Comparison of ENCODE assay signal across 8 cellular contexts in the genomic region with DNA sequence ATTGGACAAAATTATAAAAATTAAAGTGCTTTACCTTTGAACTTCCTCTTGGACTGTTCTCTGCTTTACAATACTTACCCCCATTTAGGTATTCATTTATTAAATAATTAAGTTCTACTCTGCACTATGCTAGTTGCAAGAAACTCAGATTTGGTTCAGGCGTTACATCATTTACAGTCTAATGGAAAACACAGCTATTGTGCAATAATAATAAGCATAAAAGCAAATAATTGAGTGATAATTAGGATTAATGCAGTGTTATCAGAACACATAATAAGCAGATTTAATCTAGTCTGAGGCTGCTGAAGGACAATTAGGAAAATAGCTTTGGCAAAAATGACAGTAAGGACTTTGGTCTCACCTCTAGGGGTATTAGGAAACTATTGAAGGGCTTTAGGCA.
"Had no signal": no experiment of that assay in that cellular context is flagged by ENCODE, and none has a peak within 500 bp of the region (broad histone marks: within the 10 kb centered on the region; RNA-seq: fewer than 3 reads in every experiment).

No MANE protein-coding gene starts in this region.

- H3K4me3 ChIP-seq: GM23248 had no signal

- FAIRE-seq: H54, HTR-8/SVneo had no signal

- H3K9ac ChIP-seq: GM23248, KMS-11 had no signal

- H3K27ac ChIP-seq: GM23248, KMS-11 had no signal

- H3K4me2 ChIP-seq: KMS-11 had no signal

- DNase-seq: GM23248, GOT3, H9, HCEC 1CT, KBM-7 had no signal

- H2AFZ ChIP-seq: GM23248 had no signal
